1 cellular context compared by ENCODE assay signal in the genomic region with DNA sequence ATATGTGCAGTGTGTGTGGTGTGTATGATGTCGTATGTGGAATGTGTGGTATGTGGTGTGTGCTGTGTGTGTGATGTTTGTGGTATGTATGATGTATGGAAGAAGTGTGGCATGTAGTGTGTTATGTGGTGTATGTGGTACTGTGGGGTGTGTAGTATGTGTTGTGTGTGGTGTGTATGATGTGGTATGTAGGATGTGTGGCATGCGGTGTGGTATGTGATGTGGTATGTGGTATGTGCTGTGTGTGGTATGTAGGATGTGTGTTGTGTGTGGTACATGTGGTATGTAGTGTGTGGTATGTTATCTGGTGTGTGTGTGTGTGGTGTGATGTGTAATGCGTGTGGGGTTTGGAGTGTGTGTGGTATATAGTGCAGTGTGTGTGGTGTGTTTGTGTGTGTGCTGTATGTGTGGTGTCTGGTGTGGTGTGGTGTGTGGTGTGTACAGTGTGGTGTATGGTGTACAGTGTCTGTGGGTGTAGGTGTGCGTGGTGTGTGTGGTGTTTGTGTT.
TF ChIP-seq lines count a peak whose summit lies in the region.

No MANE protein-coding gene starts in this region.

TF ChIP-seq in endothelial cell of umbilical vein, 7 proteins besides CTCF, POLR2A, EP300 and RAD21 (continued from another document):
- no peak for TF ChIP-seq JUN (IDR thresholded peaks at IDR 0.05; ENCODE audit: borderline replicate concordance, insufficient read depth, insufficient read length, low read depth)
- TF ChIP-seq, protein P1, sequence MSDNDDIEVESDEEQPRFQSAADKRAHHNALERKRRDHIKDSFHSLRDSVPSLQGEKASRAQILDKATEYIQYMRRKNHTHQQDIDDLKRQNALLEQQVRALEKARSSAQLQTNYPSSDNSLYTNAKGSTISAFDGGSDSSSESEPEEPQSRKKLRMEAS (IDR thresholded peaks at IDR 0.05; ENCODE audit: insufficient read depth, insufficient read length), result no peak
- no peak for TF ChIP-seq FOS (IDR thresholded peaks at IDR 0.05; ENCODE audit: borderline replicate concordance, insufficient read depth, low read length)
- no peak for TF ChIP-seq GATA2 (IDR thresholded peaks at IDR 0.05; ENCODE audit: insufficient read depth, insufficient read length, low read depth, low read length)
- no peak for TF ChIP-seq POLR2AphosphoS5 (IDR thresholded peaks at IDR 0.05; ENCODE audit: insufficient read depth, low read depth, low read length)
- TF ChIP-seq EZH2 (IDR thresholded peaks at IDR 0.05; ENCODE audit: borderline replicate concordance, low read depth, low read length, severe bottlenecking), result no peak
